Comparison of ENCODE assay signal across 15 cellular contexts in genomic region chr12:38163442-38163801, GRCh38.
DNase-seq lines count a peak whose midpoint lies in the region; ATAC-seq and TF ChIP-seq lines count a peak whose summit lies in the region.
"Had no signal": no experiment of that assay in that cellular context is flagged by ENCODE, and none has a peak within 500 bp of the region (broad histone marks: within the 10 kb centered on the region; RNA-seq: fewer than 3 reads in every experiment).

No MANE protein-coding gene starts in this region.

- H3K9me3 ChIP-seq in transverse colon: no peaks in the 10 kb centered on the region

- peak; percentile 12 for DNase-seq in NCI-H748 (lab: John Stamatoyannopoulos, UW; ENCODE audit: unreplicated experiment)
- DNase-seq in NCI-H748 treated with DMSO at 0.1 percent for 48 hours (lab: John Stamatoyannopoulos, UW): no peak
- peak; percentile 22 for DNase-seq in SK-N-DZ (ENCODE audit: low spot score)
- DNase-seq in osteocyte (ENCODE audit: extremely low spot score, unreplicated experiment): peak; percentile 83
- DNase-seq in DMS114 treated with DMSO at 0.1 percent for 48 hours (lab: John Stamatoyannopoulos, UW; ENCODE audit: unreplicated experiment): no peak
- no peak for DNase-seq in transverse colon
- DNase-seq: ACHN; CD4-positive, CD25-positive, alpha-beta regulatory T cell; DND-41; GF-D8; GM23248 had no signal

- no peak overlapping the region for H3K4me3 ChIP-seq in transverse colon
- H3K4me3 ChIP-seq: BLaER1 treated with 17β-estradiol and CSF1 and Interleukin-3, amounts not matched to agents 10 nM and 100 nM; GM23248 had no signal

- ATAC-seq in esophagus mucosa: peak; percentile 22
- ATAC-seq in GM21423 (IDR thresholded peaks at IDR 0.05; ENCODE audit: unreplicated experiment): no peak

- H3K36me3 ChIP-seq in transverse colon: no peaks in the 10 kb centered on the region
- H3K36me3 ChIP-seq: BLaER1 treated with 17β-estradiol and CSF1 and Interleukin-3, amounts not matched to agents 10 nM and 100 nM had no signal

- H3K36me3 Mint-ChIP-seq in osteocyte (ENCODE audit: unreplicated experiment): no peaks in the 10 kb centered on the region
- H3K36me3 Mint-ChIP-seq: CD4-positive, CD25-positive, alpha-beta regulatory T cell; IgD-negative memory B cell had no signal

- in situ Hi-C loops in transverse colon (cut with MboI; ENCODE audit: low pct_ligation_motif_present in 1 of 4, low pct_unique_long_range_greater_than_20kb in 1 of 4, low sequenced_read_pairs in 3 of 4): no loop called here

- TF ChIP-seq CTCF in osteocyte (IDR thresholded peaks at IDR 0.05): no peak
- no peak for TF ChIP-seq CTCF in transverse colon (IDR thresholded peaks at IDR 0.05)

- no peak overlapping the region for H3K4me3 Mint-ChIP-seq in osteocyte (ENCODE audit: unreplicated experiment)
- H3K4me3 Mint-ChIP-seq: CD4-positive, CD25-positive, alpha-beta regulatory T cell; IgD-negative memory B cell had no signal

- peaks cover 26% of the 10 kb centered on the region for H3K9me3 Mint-ChIP-seq in osteocyte (ENCODE audit: unreplicated experiment)

- H3K4me1 Mint-ChIP-seq in osteocyte (ENCODE audit: unreplicated experiment): no peaks in the 10 kb centered on the region
- H3K4me1 Mint-ChIP-seq: IgD-negative memory B cell had no signal

- no peaks in the 10 kb centered on the region for H3K4me1 ChIP-seq in transverse colon
- H3K4me1 ChIP-seq: BLaER1 treated with 17β-estradiol and CSF1 and Interleukin-3, amounts not matched to agents 10 nM and 100 nM had no signal

- no peak for TF ChIP-seq POLR2A in transverse colon (IDR thresholded peaks at IDR 0.05)

- H3K27me3 ChIP-seq in transverse colon: no peaks in the 10 kb centered on the region
- H3K27me3 ChIP-seq: BLaER1 treated with 17β-estradiol and CSF1 and Interleukin-3, amounts not matched to agents 10 nM and 100 nM had no signal

- intact Hi-C loops in transverse colon (cut with DNase I; ENCODE audit: low total_unique reads): no loop called here

- H3K27me3 Mint-ChIP-seq in osteocyte (ENCODE audit: unreplicated experiment): no peaks in the 10 kb centered on the region
- H3K27me3 Mint-ChIP-seq: IgD-negative memory B cell had no signal

- no peak for TF ChIP-seq EP300 in transverse colon (IDR thresholded peaks at IDR 0.05; ENCODE audit: low read depth)

- H3K27ac ChIP-seq in transverse colon: no peak overlapping the region
- H3K27ac ChIP-seq: BLaER1 treated with 17β-estradiol and CSF1 and Interleukin-3, amounts not matched to agents 10 nM and 100 nM; GM23248 had no signal

- 91% methylated on average over 28 of the region's 28 CpGs; no CpG with 5 or more reads in 1 of the 2 donors for WGBS in transverse colon (ENCODE audit: low coverage in 1 of 2), 2 donors

- H3K27ac Mint-ChIP-seq in osteocyte (ENCODE audit: unreplicated experiment): no peak overlapping the region

Comparison
In these comparisons a context has a peak if more than half of its experiments do, and no peak if none do; other contexts are left out.
1. DNase-seq: peak in NCI-H748 (single experiment), SK-N-DZ (single experiment) and osteocyte (single experiment); none in NCI-H748 treated with DMSO at 0.1 percent for 48 hours (single experiment), DMS114 treated with DMSO at 0.1 percent for 48 hours (single experiment) and transverse colon (single experiment).